12 cellular contexts compared by ENCODE assay signal in genomic region chr10:123848564-123849457, GRCh38. TPM values are rescaled to one million over a fixed set of nuclear protein-coding genes. Genes with fewer than 3 reads are reported as not detected.
A peak's percentile ranks its signal among the peaks of the same experiment; 100 is the strongest.
DNase-seq lines count a peak whose midpoint lies in the region; ATAC-seq, FAIRE-seq and TF ChIP-seq lines count a peak whose summit lies in the region.
"Had no signal": no experiment of that assay in that cellular context is flagged by ENCODE, and none has a peak within 500 bp of the region (broad histone marks: within the 10 kb centered on the region; RNA-seq: fewer than 3 reads in every experiment).

No MANE protein-coding gene starts in this region.

- TF ChIP-seq POLR2A in testis (IDR thresholded peaks at IDR 0.05) = no peak

- ATAC-seq in GM21367 (IDR thresholded peaks at IDR 0.05; ENCODE audit: unreplicated experiment) (peak; percentile 68), HG03159 (IDR thresholded peaks at IDR 0.05; ENCODE audit: unreplicated experiment) (peak; percentile 65), right cardiac atrium (no peak)

- H3K27me3 ChIP-seq in right cardiac atrium (ENCODE audit: control insufficient read depth, insufficient read depth) (no peaks in the 10 kb centered on the region), testis (no peaks in the 10 kb centered on the region)

- H3K4me3 ChIP-seq in GM12864 (ENCODE audit: low read depth, low read length) (no peak overlapping the region), right cardiac atrium (ENCODE audit: low read length) (no peak overlapping the region), testis (no peak overlapping the region)

- DNase-seq in GM12864 (ENCODE audit: low read depth) = peak; percentile 15
- peak; percentile 76 for DNase-seq in NOMO-1 treated with dmso at 0.1 percent for 144 hours (lab: John Stamatoyannopoulos, UW; ENCODE audit: unreplicated experiment)
- no peak for DNase-seq in right cardiac atrium
- no peak for DNase-seq in D721Med (ENCODE audit: insufficient read length, low spot score)
- DNase-seq in testis = no peak
- DNase-seq in activated T-cell treated with anti-CD3 and anti-CD28 coated beads, Interleukin-2, amount 50 U/mL, for 48 hours = no peak
- DNase-seq: activated effector memory CD4-positive, alpha-beta T cell treated with anti-CD3 and anti-CD28 coated beads, Interleukin-2, amount 50 U/mL, for 16 hours; cortex of kidney; hypothalamus had no signal

- intact Hi-C loops in right cardiac atrium (cut with DNase I) = no loop called here
- intact Hi-C loops in testis (cut with DNase I; ENCODE audit: low total_unique reads) = no loop called here

- 52% methylated on average over 5 of the region's 5 CpGs for WGBS in right cardiac atrium
- WGBS in testis, 2 donors = 62 to 71% methylated on average over 5 of the region's 5 CpGs

- H3K4me1 ChIP-seq in right cardiac atrium (ENCODE audit: control insufficient read depth, insufficient read depth, low read length) (no peaks in the 10 kb centered on the region), testis (peaks cover 5% of the 10 kb centered on the region)

- no peaks in the 10 kb centered on the region for H3K36me3 ChIP-seq in testis (ENCODE audit: low read depth, missing control alignments)

- H3K9me3 ChIP-seq in right cardiac atrium (ENCODE audit: control insufficient read depth, low read length) (no peaks in the 10 kb centered on the region), testis (no peaks in the 10 kb centered on the region)

- no peak for TF ChIP-seq CTCF in GM12864 (IDR thresholded peaks at IDR 0.05; ENCODE audit: low read depth, low read length, missing control alignments)
- no peak for TF ChIP-seq CTCF in D721Med (IDR thresholded peaks at IDR 0.05; ENCODE audit: insufficient read depth, missing control alignments)
- TF ChIP-seq CTCF in testis (IDR thresholded peaks at IDR 0.05) = no peak

- no peak for FAIRE-seq in D721Med (lab: Jason Lieb, UNC)

- no peak overlapping the region for H3K27ac ChIP-seq in right cardiac atrium (ENCODE audit: low read length)
- no peak overlapping the region for H3K27ac ChIP-seq in testis

RNA-seq across cellular contexts. Expression of gene CPXM2, which starts 42.8 kb away (rescaled TPM):
- 10 to 100 TPM in 2 of 4 donors, 1 to 10 TPM in 2; 4.9 to 12.8 (median 8.4) TPM for total RNA-seq in right cardiac atrium
- polyA plus RNA-seq in right cardiac atrium = 2.1 TPM
- 10 to 100 TPM; 16.0 to 17.5 TPM for total RNA-seq in testis
- 40.0 TPM for polyA plus RNA-seq in testis (ENCODE audit: insufficient read depth, low read depth, low replicate concordance)
- total RNA-seq: HT-29 had no signal

Comparison
In these comparisons a context has a peak if more than half of its experiments do, and no peak if none do; other contexts are left out.
1. DNase-seq: peak in GM12864 (single experiment) and NOMO-1 treated with dmso at 0.1 percent for 144 hours (single experiment); none in right cardiac atrium (0 of 3), D721Med (single experiment), testis (single experiment) and activated T-cell treated with anti-CD3 and anti-CD28 coated beads, Interleukin-2, amount 50 U/mL, for 48 hours (0 of 2).
2. ATAC-seq: peak in GM21367 (single experiment) and HG03159 (single experiment); none in right cardiac atrium (0 of 2).